Comparison of ENCODE assay signal across 2 cellular contexts in the genomic region with DNA sequence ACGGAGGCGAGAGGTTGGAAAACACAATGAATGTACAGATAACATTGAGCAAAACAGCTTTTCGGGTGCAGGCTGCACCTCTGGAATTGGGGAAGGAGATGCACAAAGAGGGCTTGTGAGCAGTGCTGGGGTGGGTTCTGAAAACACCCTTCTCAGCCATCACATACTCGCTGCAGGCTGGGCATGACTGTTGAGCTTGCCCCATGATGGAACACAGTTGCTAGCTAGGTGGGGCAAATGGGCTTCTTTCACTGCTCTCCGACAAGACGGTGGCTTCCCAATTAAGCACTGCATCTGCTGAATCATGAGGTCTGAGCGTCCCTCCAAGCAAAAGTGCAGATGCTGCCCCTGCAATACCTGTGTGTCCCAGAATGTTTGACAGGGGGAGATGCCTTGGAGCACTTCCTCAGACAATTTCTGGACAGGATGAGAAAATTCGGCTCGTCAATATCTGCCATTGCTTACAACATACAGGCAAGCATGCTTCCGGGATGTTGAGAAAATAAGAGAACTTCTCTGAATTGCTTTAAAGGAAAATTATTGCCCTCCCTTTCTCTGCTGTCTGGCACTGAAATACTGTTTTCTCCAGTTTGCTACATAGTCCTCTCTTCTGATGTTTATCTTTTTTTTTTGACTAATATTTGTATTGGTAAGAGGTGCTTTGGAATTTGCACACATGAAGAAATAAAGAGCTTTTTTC.
TF ChIP-seq lines count a peak whose summit lies in the region.

No MANE protein-coding gene starts in this region.

TF ChIP-seq in IMR-90, 13 proteins besides CTCF, POLR2A, EP300 and RAD21:
- TF ChIP-seq SMC3 (IDR thresholded peaks at IDR 0.05; ENCODE audit: low read depth, low read length) (no peak), CHD1 (IDR thresholded peaks at IDR 0.05; ENCODE audit: low read depth, low read length) (no peak), CEBPB (IDR thresholded peaks at IDR 0.05; ENCODE audit: low read depth, low read length) (no peak), ELK1 (IDR thresholded peaks at IDR 0.05; ENCODE audit: borderline replicate concordance, low read depth, low read length) (no peak), MAFK (IDR thresholded peaks at IDR 0.05; ENCODE audit: low read depth, low read length) (no peak), NFE2L2 (IDR thresholded peaks at IDR 0.05; ENCODE audit: low read depth, low read length) (no peak), BHLHE40 (IDR thresholded peaks at IDR 0.05; ENCODE audit: low read depth, low read length) (no peak), RFX5 (IDR thresholded peaks at IDR 0.05; ENCODE audit: low read depth, low read length) (no peak), USF2 (IDR thresholded peaks at IDR 0.05; ENCODE audit: low read depth, low read length) (no peak), MXI1 (IDR thresholded peaks at IDR 0.05; ENCODE audit: borderline replicate concordance, low read depth, low read length) (no peak), MAZ (IDR thresholded peaks at IDR 0.05; ENCODE audit: borderline replicate concordance, low read depth, low read length) (no peak), FOS (IDR thresholded peaks at IDR 0.05; ENCODE audit: low read depth, low read length) (no peak), RCOR1 (IDR thresholded peaks at IDR 0.05; ENCODE audit: insufficient replicate concordance, low read length) (no peak)

TF ChIP-seq in HepG2, 621 proteins besides CTCF, POLR2A, EP300 and RAD21 (continues in another document):
- 0 out of 2 replicates have a peak, but pooled peaks have one; percentile 11 for TF ChIP-seq NCOA1 (CRISPR knock-in tag; IDR thresholded peaks at IDR 0.05)
- TF ChIP-seq ELF1 (CRISPR knock-in tag; IDR thresholded peaks at IDR 0.05): 0 out of 2 replicates have a peak, but pooled peaks have one; percentile 51
- TF ChIP-seq CEBPB (IDR thresholded peaks at IDR 0.05; ENCODE audit: borderline replicate concordance, low read depth, low read length): peak; percentile 13; the same call in 1 of the 2 replicates
- no peak for TF ChIP-seq SNAPC2 (CRISPR knock-in tag; IDR thresholded peaks at IDR 0.05)
- 0 out of 2 replicates have a peak, but pooled peaks have one; percentile 28 for TF ChIP-seq HDAC1 (CRISPR knock-in tag; IDR thresholded peaks at IDR 0.05)
- TF ChIP-seq GABPB1 (CRISPR knock-in tag; IDR thresholded peaks at IDR 0.05): 0 out of 2 replicates have a peak, but pooled peaks have one; percentile 8
- peak; percentile 75 for TF ChIP-seq ARID5B (CRISPR knock-in tag; IDR thresholded peaks at IDR 0.05)
- 0 out of 2 replicates have a peak, but pooled peaks have one; percentile 29 for TF ChIP-seq FOXC1 (CRISPR knock-in tag; IDR thresholded peaks at IDR 0.05; ENCODE audit: borderline replicate concordance)
- peak; percentile 13 for TF ChIP-seq TEAD3 (CRISPR knock-in tag; optimal IDR thresholded peaks at IDR 0.05; ENCODE audit: borderline replicate concordance)
- no peak for TF ChIP-seq MTA1 (CRISPR knock-in tag; IDR thresholded peaks at IDR 0.05; ENCODE audit: borderline replicate concordance)
- TF ChIP-seq, protein P1, sequence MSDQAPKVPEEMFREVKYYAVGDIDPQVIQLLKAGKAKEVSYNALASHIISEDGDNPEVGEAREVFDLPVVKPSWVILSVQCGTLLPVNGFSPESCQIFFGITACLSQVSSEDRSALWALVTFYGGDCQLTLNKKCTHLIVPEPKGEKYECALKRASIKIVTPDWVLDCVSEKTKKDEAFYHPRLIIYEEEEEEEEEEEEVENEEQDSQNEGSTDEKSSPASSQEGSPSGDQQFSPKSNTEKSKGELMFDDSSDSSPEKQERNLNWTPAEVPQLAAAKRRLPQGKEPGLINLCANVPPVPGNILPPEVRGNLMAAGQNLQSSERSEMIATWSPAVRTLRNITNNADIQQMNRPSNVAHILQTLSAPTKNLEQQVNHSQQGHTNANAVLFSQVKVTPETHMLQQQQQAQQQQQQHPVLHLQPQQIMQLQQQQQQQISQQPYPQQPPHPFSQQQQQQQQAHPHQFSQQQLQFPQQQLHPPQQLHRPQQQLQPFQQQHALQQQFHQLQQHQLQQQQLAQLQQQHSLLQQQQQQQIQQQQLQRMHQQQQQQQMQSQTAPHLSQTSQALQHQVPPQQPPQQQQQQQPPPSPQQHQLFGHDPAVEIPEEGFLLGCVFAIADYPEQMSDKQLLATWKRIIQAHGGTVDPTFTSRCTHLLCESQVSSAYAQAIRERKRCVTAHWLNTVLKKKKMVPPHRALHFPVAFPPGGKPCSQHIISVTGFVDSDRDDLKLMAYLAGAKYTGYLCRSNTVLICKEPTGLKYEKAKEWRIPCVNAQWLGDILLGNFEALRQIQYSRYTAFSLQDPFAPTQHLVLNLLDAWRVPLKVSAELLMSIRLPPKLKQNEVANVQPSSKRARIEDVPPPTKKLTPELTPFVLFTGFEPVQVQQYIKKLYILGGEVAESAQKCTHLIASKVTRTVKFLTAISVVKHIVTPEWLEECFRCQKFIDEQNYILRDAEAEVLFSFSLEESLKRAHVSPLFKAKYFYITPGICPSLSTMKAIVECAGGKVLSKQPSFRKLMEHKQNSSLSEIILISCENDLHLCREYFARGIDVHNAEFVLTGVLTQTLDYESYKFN (CRISPR knock-in tag; conservative IDR thresholded peaks at IDR 0.05): peak; percentile 48; the same call in 1 of the 2 replicates
- TF ChIP-seq, protein P2, sequence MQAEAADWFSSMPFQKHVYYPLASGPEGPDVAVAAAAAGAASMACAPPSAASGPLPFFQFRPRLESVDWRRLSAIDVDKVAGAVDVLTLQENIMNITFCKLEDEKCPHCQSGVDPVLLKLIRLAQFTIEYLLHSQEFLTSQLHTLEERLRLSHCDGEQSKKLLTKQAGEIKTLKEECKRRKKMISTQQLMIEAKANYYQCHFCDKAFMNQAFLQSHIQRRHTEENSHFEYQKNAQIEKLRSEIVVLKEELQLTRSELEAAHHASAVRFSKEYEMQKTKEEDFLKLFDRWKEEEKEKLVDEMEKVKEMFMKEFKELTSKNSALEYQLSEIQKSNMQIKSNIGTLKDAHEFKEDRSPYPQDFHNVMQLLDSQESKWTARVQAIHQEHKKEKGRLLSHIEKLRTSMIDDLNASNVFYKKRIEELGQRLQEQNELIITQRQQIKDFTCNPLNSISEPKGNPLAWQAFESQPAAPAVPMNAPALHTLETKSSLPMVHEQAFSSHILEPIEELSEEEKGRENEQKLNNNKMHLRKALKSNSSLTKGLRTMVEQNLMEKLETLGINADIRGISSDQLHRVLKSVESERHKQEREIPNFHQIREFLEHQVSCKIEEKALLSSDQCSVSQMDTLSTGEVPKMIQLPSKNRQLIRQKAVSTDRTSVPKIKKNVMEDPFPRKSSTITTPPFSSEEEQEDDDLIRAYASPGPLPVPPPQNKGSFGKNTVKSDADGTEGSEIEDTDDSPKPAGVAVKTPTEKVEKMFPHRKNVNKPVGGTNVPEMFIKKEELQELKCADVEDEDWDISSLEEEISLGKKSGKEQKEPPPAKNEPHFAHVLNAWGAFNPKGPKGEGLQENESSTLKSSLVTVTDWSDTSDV (CRISPR knock-in tag; IDR thresholded peaks at IDR 0.05): no peak
- TF ChIP-seq, protein P3, sequence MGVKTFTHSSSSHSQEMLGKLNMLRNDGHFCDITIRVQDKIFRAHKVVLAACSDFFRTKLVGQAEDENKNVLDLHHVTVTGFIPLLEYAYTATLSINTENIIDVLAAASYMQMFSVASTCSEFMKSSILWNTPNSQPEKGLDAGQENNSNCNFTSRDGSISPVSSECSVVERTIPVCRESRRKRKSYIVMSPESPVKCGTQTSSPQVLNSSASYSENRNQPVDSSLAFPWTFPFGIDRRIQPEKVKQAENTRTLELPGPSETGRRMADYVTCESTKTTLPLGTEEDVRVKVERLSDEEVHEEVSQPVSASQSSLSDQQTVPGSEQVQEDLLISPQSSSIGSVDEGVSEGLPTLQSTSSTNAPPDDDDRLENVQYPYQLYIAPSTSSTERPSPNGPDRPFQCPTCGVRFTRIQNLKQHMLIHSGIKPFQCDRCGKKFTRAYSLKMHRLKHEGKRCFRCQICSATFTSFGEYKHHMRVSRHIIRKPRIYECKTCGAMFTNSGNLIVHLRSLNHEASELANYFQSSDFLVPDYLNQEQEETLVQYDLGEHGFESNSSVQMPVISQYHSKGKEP (CRISPR knock-in tag; IDR thresholded peaks at IDR 0.05): no peak
- TF ChIP-seq, protein P4, sequence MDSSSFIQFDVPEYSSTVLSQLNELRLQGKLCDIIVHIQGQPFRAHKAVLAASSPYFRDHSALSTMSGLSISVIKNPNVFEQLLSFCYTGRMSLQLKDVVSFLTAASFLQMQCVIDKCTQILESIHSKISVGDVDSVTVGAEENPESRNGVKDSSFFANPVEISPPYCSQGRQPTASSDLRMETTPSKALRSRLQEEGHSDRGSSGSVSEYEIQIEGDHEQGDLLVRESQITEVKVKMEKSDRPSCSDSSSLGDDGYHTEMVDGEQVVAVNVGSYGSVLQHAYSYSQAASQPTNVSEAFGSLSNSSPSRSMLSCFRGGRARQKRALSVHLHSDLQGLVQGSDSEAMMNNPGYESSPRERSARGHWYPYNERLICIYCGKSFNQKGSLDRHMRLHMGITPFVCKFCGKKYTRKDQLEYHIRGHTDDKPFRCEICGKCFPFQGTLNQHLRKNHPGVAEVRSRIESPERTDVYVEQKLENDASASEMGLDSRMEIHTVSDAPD (CRISPR knock-in tag; IDR thresholded peaks at IDR 0.05): no peak
- TF ChIP-seq KDM5B (CRISPR knock-in tag; IDR thresholded peaks at IDR 0.05; ENCODE audit: borderline replicate concordance): 0 out of 2 replicates have a peak, but pooled peaks have one; percentile 37
- TF ChIP-seq HIC2 (CRISPR knock-in tag; IDR thresholded peaks at IDR 0.05; ENCODE audit: low read depth): no peak
- TF ChIP-seq MLX (CRISPR knock-in tag; IDR thresholded peaks at IDR 0.05): no peak
- peak; percentile 38; the same call in 1 of the 2 replicates for TF ChIP-seq FOXO1 (CRISPR knock-in tag; IDR thresholded peaks at IDR 0.05)
- no peak for TF ChIP-seq FOXP1 (IDR thresholded peaks at IDR 0.05)
- TF ChIP-seq FOXP1 (CRISPR knock-in tag; IDR thresholded peaks at IDR 0.05): peak; percentile 40; the same call in 1 of the 2 replicates
- 0 out of 2 replicates have a peak, but pooled peaks have one; percentile 45 for TF ChIP-seq ZMYM2 (CRISPR knock-in tag; IDR thresholded peaks at IDR 0.05)
- no peak for TF ChIP-seq REPIN1 (CRISPR knock-in tag; IDR thresholded peaks at IDR 0.05; ENCODE audit: borderline replicate concordance, low read depth)
- peak; percentile 61; the same call in 1 of the 2 replicates for TF ChIP-seq ZNF567 (CRISPR knock-in tag; IDR thresholded peaks at IDR 0.05; ENCODE audit: borderline replicate concordance)
